ENCODE assay signal across 1 cellular context in genomic region chr17:7394452-7395191, GRCh38.
TF ChIP-seq lines count a peak whose summit lies in the region.

PLSCR3 (minus strand) TSS chr17:7394525; CDS start chr17:7394110, 415 bp downstream.

TF ChIP-seq in HepG2, 621 proteins besides CTCF, POLR2A, EP300 and RAD21 (continued from another document and continues in another):
- TF ChIP-seq ATF5 (CRISPR knock-in tag; IDR thresholded peaks at IDR 0.05; ENCODE audit: low read depth) (no peak), MBD4 (IDR thresholded peaks at IDR 0.05; ENCODE audit: borderline replicate concordance, low read length) (no peak), ZNF510 (CRISPR knock-in tag; IDR thresholded peaks at IDR 0.05; ENCODE audit: low read depth) (no peak), SRSF1 (optimal IDR thresholded peaks at IDR 0.05; ENCODE audit: low read depth, low read length) (no peak), SP5 (CRISPR knock-in tag; IDR thresholded peaks at IDR 0.05; ENCODE audit: borderline replicate concordance, low read depth) (peak; percentile 76), ZFP37 (CRISPR knock-in tag; IDR thresholded peaks at IDR 0.05; ENCODE audit: borderline replicate concordance) (no peak), ZNF720 (CRISPR knock-in tag; IDR thresholded peaks at IDR 0.05) (no peak), ZFP62 (CRISPR knock-in tag; IDR thresholded peaks at IDR 0.05) (no peak), CREB1 (IDR thresholded peaks at IDR 0.05) (no peak), CREB1 (CRISPR knock-in tag; IDR thresholded peaks at IDR 0.05) (no peak), SPEN (CRISPR knock-in tag; IDR thresholded peaks at IDR 0.05; ENCODE audit: low read depth) (peak; percentile 48; the same call in 1 of the 2 replicates), HIC2 (CRISPR knock-in tag; IDR thresholded peaks at IDR 0.05; ENCODE audit: low read depth) (peak; percentile 61; the same call in 1 of the 2 replicates), CCAR2 (optimal IDR thresholded peaks at IDR 0.05; ENCODE audit: low read depth, low read length) (no peak), ZNF441 (CRISPR knock-in tag; IDR thresholded peaks at IDR 0.05; ENCODE audit: borderline replicate concordance) (no peak), MEIS2 (CRISPR knock-in tag; IDR thresholded peaks at IDR 0.05) (0 out of 2 replicates have a peak, but pooled peaks have one; percentile 29), ZNF207 (IDR thresholded peaks at IDR 0.05; ENCODE audit: borderline replicate concordance) (no peak), AKNA (CRISPR knock-in tag; IDR thresholded peaks at IDR 0.05; ENCODE audit: borderline replicate concordance) (no peak), MXI1 (IDR thresholded peaks at IDR 0.05; ENCODE audit: borderline replicate concordance, low read depth, low read length) (peak; percentile 54; the same call in 1 of the 3 replicates), EHMT2 (IDR thresholded peaks at IDR 0.05; ENCODE audit: borderline replicate concordance, low read depth, low read length) (no peak), FOXJ3 (CRISPR knock-in tag; IDR thresholded peaks at IDR 0.05; ENCODE audit: borderline replicate concordance) (no peak), ZFP90 (CRISPR knock-in tag; IDR thresholded peaks at IDR 0.05; ENCODE audit: borderline replicate concordance) (peak; percentile 49; the same call in 1 of the 2 replicates), HOMEZ (CRISPR knock-in tag; IDR thresholded peaks at IDR 0.05; ENCODE audit: low read depth) (no peak), POLR2AphosphoS2 (IDR thresholded peaks at IDR 0.05; ENCODE audit: low read depth, low read length) (no peak), KDM1A (CRISPR knock-in tag; IDR thresholded peaks at IDR 0.05) (no peak), USF2 (IDR thresholded peaks at IDR 0.05; ENCODE audit: low read depth, low read length) (no peak), USF2 (CRISPR knock-in tag; IDR thresholded peaks at IDR 0.05; ENCODE audit: borderline replicate concordance) (no peak), KMT2B (CRISPR knock-in tag; IDR thresholded peaks at IDR 0.05) (no peak; the same call in 1 of the 2 replicates), XBP1 (CRISPR knock-in tag; IDR thresholded peaks at IDR 0.05) (no peak), RCOR2 (CRISPR knock-in tag; IDR thresholded peaks at IDR 0.05) (no peak), THAP7 (CRISPR knock-in tag; IDR thresholded peaks at IDR 0.05) (no peak), NR1H2 (CRISPR knock-in tag; IDR thresholded peaks at IDR 0.05; ENCODE audit: borderline replicate concordance, low read depth) (no peak), ZNF431 (CRISPR knock-in tag; IDR thresholded peaks at IDR 0.05; ENCODE audit: borderline replicate concordance, low read depth) (peak; percentile 88), TEF (CRISPR knock-in tag; IDR thresholded peaks at IDR 0.05) (no peak), MIER3 (CRISPR knock-in tag; IDR thresholded peaks at IDR 0.05; ENCODE audit: borderline replicate concordance) (peak; percentile 44; the same call in 1 of the 2 replicates), ZBTB38 (CRISPR knock-in tag; IDR thresholded peaks at IDR 0.05) (peak; percentile 66), ATM (IDR thresholded peaks at IDR 0.05; ENCODE audit: borderline replicate concordance) (no peak), KDM4B (CRISPR knock-in tag; IDR thresholded peaks at IDR 0.05) (no peak), ZBTB33 (CRISPR knock-in tag; IDR thresholded peaks at IDR 0.05) (no peak; the same call in 1 of the 2 replicates), RBFOX2 (IDR thresholded peaks at IDR 0.05; ENCODE audit: low read depth, low read length) (peak; percentile 92), ATF6 (CRISPR knock-in tag; conservative IDR thresholded peaks at IDR 0.05) (no peak), ZBTB7B (CRISPR knock-in tag; IDR thresholded peaks at IDR 0.05) (peak; percentile 89; the same call in 1 of the 2 replicates), ZBTB34 (CRISPR knock-in tag; IDR thresholded peaks at IDR 0.05) (0 out of 2 replicates have a peak, but pooled peaks have one; percentile 33)
